ENCODE assay signal across 11 cellular contexts in the genomic region with DNA sequence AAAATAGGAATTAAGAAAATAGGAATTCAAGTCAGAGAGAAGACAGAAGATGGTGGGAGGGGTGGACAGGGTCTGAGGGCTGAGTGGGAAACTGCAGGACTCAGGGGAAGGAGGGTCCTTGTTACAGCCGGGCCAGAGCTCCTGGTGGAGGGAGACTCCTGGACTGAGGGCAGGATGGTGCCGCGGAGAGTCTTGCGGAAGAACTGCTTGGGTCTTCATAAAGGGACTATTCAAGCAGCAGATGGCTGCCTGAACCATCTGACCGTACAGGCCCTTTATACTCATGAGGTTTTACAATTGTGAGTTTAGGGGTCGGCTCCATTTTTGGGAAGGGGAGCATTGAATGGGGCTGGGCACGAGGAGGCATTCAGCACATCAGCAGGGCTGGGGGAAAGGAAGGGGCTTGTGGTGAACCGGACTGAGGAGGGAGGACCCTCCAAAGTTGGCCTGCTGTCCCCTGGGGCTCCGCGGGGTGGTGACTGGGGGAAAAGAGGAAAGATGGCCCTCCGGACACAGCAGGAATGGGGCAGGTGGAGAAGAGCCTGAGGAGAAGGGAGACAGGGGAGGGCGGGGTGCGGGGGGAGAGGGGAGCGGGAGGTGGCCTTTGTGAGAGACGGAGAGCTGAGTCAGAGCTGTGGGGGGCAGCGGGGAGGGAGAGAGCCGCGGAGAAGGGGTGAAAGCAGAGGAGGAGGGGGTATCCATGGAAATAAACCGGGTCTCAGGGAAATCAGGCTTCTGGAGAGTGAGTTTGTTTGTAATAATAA. TPM values are rescaled to one million over a fixed set of nuclear protein-coding genes. Genes with fewer than 3 reads are reported as not detected.
DNase-seq lines count a peak whose midpoint lies in the region; ATAC-seq lines count a peak whose summit lies in the region.
"Had no signal": no experiment of that assay in that cellular context is flagged by ENCODE, and none has a peak within 500 bp of the region (broad histone marks: within the 10 kb centered on the region; RNA-seq: fewer than 3 reads in every experiment).

No MANE protein-coding gene starts in this region.

- H3K27me3 Mint-ChIP-seq in activated CD4-positive, alpha-beta T cell treated with anti-CD3 and anti-CD28 coated beads, Interleukin-2, amount 10 ng/mL, durations not matched to agents 7 days and 5 days = peaks cover 62% of the 10 kb centered on the region
- peaks cover 58% of the 10 kb centered on the region for H3K27me3 Mint-ChIP-seq in activated CD4-positive, alpha-beta memory T cell treated with anti-CD3 and anti-CD28 coated beads, Interleukin-2, amount 10 ng/mL, durations not matched to agents 7 days and 5 days
- peaks cover 60 to 62% of the 10 kb centered on the region in 2 donors for H3K27me3 Mint-ChIP-seq in stimulated activated naive B cell treated with anti-CD40 and anti-IgM and Interleukin-4, amounts not matched to agents 10 μg/mL and 1 μg/mL and 100 μg/mL, for 72 hours

- no peak overlapping the region for H3K27ac Mint-ChIP-seq in activated CD4-positive, alpha-beta T cell treated with anti-CD3 and anti-CD28 coated beads, Interleukin-2, amount 10 ng/mL, durations not matched to agents 7 days and 5 days
- H3K27ac Mint-ChIP-seq in activated CD4-positive, alpha-beta memory T cell treated with anti-CD3 and anti-CD28 coated beads, Interleukin-2, amount 10 ng/mL, durations not matched to agents 7 days and 5 days = no peak overlapping the region
- no peak overlapping the region for H3K27ac Mint-ChIP-seq in stimulated activated naive B cell treated with anti-CD40 and anti-IgM and Interleukin-4, amounts not matched to agents 10 μg/mL and 1 μg/mL and 100 μg/mL, for 72 hours

- peak overlapping the region; percentile 44 for H3K4me3 Mint-ChIP-seq in activated CD4-positive, alpha-beta T cell treated with anti-CD3 and anti-CD28 coated beads, Interleukin-2, amount 10 ng/mL, durations not matched to agents 7 days and 5 days
- peak overlapping the region; percentile 56 for H3K4me3 Mint-ChIP-seq in activated CD4-positive, alpha-beta memory T cell treated with anti-CD3 and anti-CD28 coated beads, Interleukin-2, amount 10 ng/mL, durations not matched to agents 7 days and 5 days
- H3K4me3 Mint-ChIP-seq in stimulated activated naive B cell treated with anti-CD40 and anti-IgM and Interleukin-4, amounts not matched to agents 10 μg/mL and 1 μg/mL and 100 μg/mL, for 72 hours = peak overlapping the region; percentile 72

- peaks cover 5% of the 10 kb centered on the region for H3K36me3 ChIP-seq in iPS-15b (ENCODE audit: control insufficient read depth, insufficient read depth, low read length)
- H3K36me3 ChIP-seq: heart left ventricle had no signal

- H3K4me3 ChIP-seq in iPS-15b (ENCODE audit: low read depth, low read length) = peak overlapping the region; percentile 75
- H3K4me3 ChIP-seq: GM12878 had no signal

- peaks cover 23% of the 10 kb centered on the region for H3K27me3 ChIP-seq in iPS-15b (ENCODE audit: control insufficient read depth, insufficient read depth, low read length)

- ATAC-seq in stimulated activated naive B cell treated with anti-CD40 and anti-IgM and Interleukin-4, amounts not matched to agents 10 μg/mL and 1 μg/mL and 100 μg/mL, for 72 hours (replicated peaks) = no peak
- ATAC-seq: GM12878, heart left ventricle had no signal

- no peaks in the 10 kb centered on the region for H3K9me3 Mint-ChIP-seq in activated CD4-positive, alpha-beta T cell treated with anti-CD3 and anti-CD28 coated beads, Interleukin-2, amount 10 ng/mL, durations not matched to agents 7 days and 5 days
- no peaks in the 10 kb centered on the region for H3K9me3 Mint-ChIP-seq in activated CD4-positive, alpha-beta memory T cell treated with anti-CD3 and anti-CD28 coated beads, Interleukin-2, amount 10 ng/mL, durations not matched to agents 7 days and 5 days
- H3K9me3 Mint-ChIP-seq in stimulated activated naive B cell treated with anti-CD40 and anti-IgM and Interleukin-4, amounts not matched to agents 10 μg/mL and 1 μg/mL and 100 μg/mL, for 72 hours = no peaks in the 10 kb centered on the region

- POLR2A ChIA-PET in activated CD4-positive, alpha-beta T cell treated with anti-CD3 and anti-CD28 coated beads, Interleukin-2, amount 10 ng/mL, durations not matched to agents 7 days and 5 days (lab: Charles Lee) = no interaction called here
- POLR2A ChIA-PET in activated CD4-positive, alpha-beta memory T cell treated with anti-CD3 and anti-CD28 coated beads, Interleukin-2, amount 10 ng/mL, durations not matched to agents 7 days and 5 days (lab: Charles Lee) = interaction anchor here (1.2 to 3.2 kb wide), 4 partner anchors 11 to 73 kb away, joined by 3 to 10 read pairs (median 4); partner anchors contain the start of gene CASP2

- H3K36me3 Mint-ChIP-seq in activated CD4-positive, alpha-beta T cell treated with anti-CD3 and anti-CD28 coated beads, Interleukin-2, amount 10 ng/mL, durations not matched to agents 7 days and 5 days (ENCODE audit: low read depth) = no peaks in the 10 kb centered on the region
- no peaks in the 10 kb centered on the region for H3K36me3 Mint-ChIP-seq in activated CD4-positive, alpha-beta memory T cell treated with anti-CD3 and anti-CD28 coated beads, Interleukin-2, amount 10 ng/mL, durations not matched to agents 7 days and 5 days (ENCODE audit: low read depth)
- H3K36me3 Mint-ChIP-seq in stimulated activated naive B cell treated with anti-CD40 and anti-IgM and Interleukin-4, amounts not matched to agents 10 μg/mL and 1 μg/mL and 100 μg/mL, for 72 hours = peaks cover 0 to 3% of the 10 kb centered on the region in 2 donors

- H3K4me1 ChIP-seq in iPS-15b (ENCODE audit: control insufficient read depth, insufficient read depth, low read length) = peaks cover 5% of the 10 kb centered on the region

- no peak overlapping the region for H3K9ac ChIP-seq in iPS-15b (ENCODE audit: low read depth, low read length)

- no peak for DNase-seq in activated CD4-positive, alpha-beta T cell treated with anti-CD3 and anti-CD28 coated beads, Interleukin-2, amount 10 ng/mL, durations not matched to agents 7 days and 5 days
- DNase-seq in activated CD4-positive, alpha-beta T cell treated with anti-CD3 and anti-CD28 coated beads for 4 hours = no peak
- DNase-seq in activated CD4-positive, alpha-beta memory T cell treated with anti-CD3 and anti-CD28 coated beads, Interleukin-2, amount 10 ng/mL, durations not matched to agents 7 days and 5 days = no peak
- DNase-seq in stimulated activated naive B cell treated with anti-CD40 and anti-IgM and Interleukin-4, amounts not matched to agents 10 μg/mL and 1 μg/mL and 100 μg/mL, for 72 hours = no peak
- DNase-seq in G401 (ENCODE audit: low spot score) (no peak), NOMO-1 treated with dmso at 0.1 percent for 144 hours (lab: John Stamatoyannopoulos, UW; ENCODE audit: unreplicated experiment) (no peak), GM19240 (ENCODE audit: insufficient read length, low spot score) (no peak)
- DNase-seq: heart left ventricle, NCI-H524 treated with DMSO at 0.1 percent for 48 hours had no signal

- CTCF ChIA-PET in activated CD4-positive, alpha-beta T cell treated with anti-CD3 and anti-CD28 coated beads, Interleukin-2, amount 10 ng/mL, durations not matched to agents 7 days and 5 days (lab: Charles Lee) = interaction anchor here (1.0 to 2.3 kb wide), 8 partner anchors 8 to 120 kb away, joined by 3 to 11 read pairs (median 5); no protein-coding TSS in a partner anchor
- CTCF ChIA-PET in activated CD4-positive, alpha-beta memory T cell treated with anti-CD3 and anti-CD28 coated beads, Interleukin-2, amount 10 ng/mL, durations not matched to agents 7 days and 5 days (lab: Charles Lee) = interaction anchor here (1.0 to 3.2 kb wide), 6 partner anchors 11 to 146 kb away, joined by 3 to 12 read pairs (median 5); no protein-coding TSS in a partner anchor

- in situ Hi-C loops in G401 (cut with HindIII; ENCODE audit: low sequenced_read_pairs) = no loop called here

- H3K9me3 ChIP-seq in iPS-15b (ENCODE audit: control insufficient read depth, insufficient read depth, low read length) = no peaks in the 10 kb centered on the region
- H3K9me3 ChIP-seq: heart left ventricle had no signal

- peaks cover 8% of the 10 kb centered on the region for H3K4me1 Mint-ChIP-seq in activated CD4-positive, alpha-beta T cell treated with anti-CD3 and anti-CD28 coated beads, Interleukin-2, amount 10 ng/mL, durations not matched to agents 7 days and 5 days
- peaks cover 10% of the 10 kb centered on the region for H3K4me1 Mint-ChIP-seq in activated CD4-positive, alpha-beta memory T cell treated with anti-CD3 and anti-CD28 coated beads, Interleukin-2, amount 10 ng/mL, durations not matched to agents 7 days and 5 days
- peaks cover 9 to 23% of the 10 kb centered on the region in 2 donors for H3K4me1 Mint-ChIP-seq in stimulated activated naive B cell treated with anti-CD40 and anti-IgM and Interleukin-4, amounts not matched to agents 10 μg/mL and 1 μg/mL and 100 μg/mL, for 72 hours

RNA-seq across cellular contexts. Expression of gene FAM131B, which starts 1.5 kb away (rescaled TPM):
- under 1 TPM; 0.29 to 0.30 TPM for total RNA-seq in activated CD4-positive, alpha-beta T cell treated with anti-CD3 and anti-CD28 coated beads, Interleukin-2, amount 10 ng/mL, durations not matched to agents 7 days and 5 days
- total RNA-seq in activated CD4-positive, alpha-beta memory T cell treated with anti-CD3 and anti-CD28 coated beads, Interleukin-2, amount 10 ng/mL, durations not matched to agents 7 days and 5 days = 1 to 10 TPM; 1.2 TPM
- total RNA-seq in G401 (2014; rRNA removed; shearing (Covaris generic)) = 0.06 and 0.31 TPM in 2 replicates

RNA-seq across cellular contexts. Expression of gene ZYX, which starts 20.2 kb away (rescaled TPM):
- total RNA-seq in activated CD4-positive, alpha-beta T cell treated with anti-CD3 and anti-CD28 coated beads, Interleukin-2, amount 10 ng/mL, durations not matched to agents 7 days and 5 days = 100 to 1,000 TPM; 189 TPM
- total RNA-seq in activated CD4-positive, alpha-beta memory T cell treated with anti-CD3 and anti-CD28 coated beads, Interleukin-2, amount 10 ng/mL, durations not matched to agents 7 days and 5 days = 100 to 1,000 TPM; 235 to 249 TPM
- 25.0 and 33.5 TPM in 2 replicates for total RNA-seq in G401 (2014; rRNA removed; shearing (Covaris generic))

RNA-seq across cellular contexts. Expression of gene CLCN1, which starts 45.1 kb away (rescaled TPM):
- under 1 TPM in 1 of 2 experiments, not detected in 1; 0.06 TPM for total RNA-seq in activated CD4-positive, alpha-beta T cell treated with anti-CD3 and anti-CD28 coated beads, Interleukin-2, amount 10 ng/mL, durations not matched to agents 7 days and 5 days
- total RNA-seq in activated CD4-positive, alpha-beta memory T cell treated with anti-CD3 and anti-CD28 coated beads, Interleukin-2, amount 10 ng/mL, durations not matched to agents 7 days and 5 days = under 1 TPM in 1 of 2 experiments, not detected in 1; 0.10 TPM
- not detected in 2 replicates for total RNA-seq in G401 (2014; rRNA removed; shearing (Covaris generic))
- total RNA-seq: GM12878 had no signal

RNA-seq across cellular contexts. Expression of gene EPHA1, which starts 47.7 kb away (rescaled TPM):
- total RNA-seq in activated CD4-positive, alpha-beta T cell treated with anti-CD3 and anti-CD28 coated beads, Interleukin-2, amount 10 ng/mL, durations not matched to agents 7 days and 5 days = 10 to 100 TPM; 10.0 to 11.4 TPM
- 1 to 10 TPM; 1.1 to 1.2 TPM for total RNA-seq in activated CD4-positive, alpha-beta memory T cell treated with anti-CD3 and anti-CD28 coated beads, Interleukin-2, amount 10 ng/mL, durations not matched to agents 7 days and 5 days
- not detected in 2 replicates for total RNA-seq in G401 (2014; rRNA removed; shearing (Covaris generic))
